8 cellular contexts compared by ENCODE assay signal in the genomic region with DNA sequence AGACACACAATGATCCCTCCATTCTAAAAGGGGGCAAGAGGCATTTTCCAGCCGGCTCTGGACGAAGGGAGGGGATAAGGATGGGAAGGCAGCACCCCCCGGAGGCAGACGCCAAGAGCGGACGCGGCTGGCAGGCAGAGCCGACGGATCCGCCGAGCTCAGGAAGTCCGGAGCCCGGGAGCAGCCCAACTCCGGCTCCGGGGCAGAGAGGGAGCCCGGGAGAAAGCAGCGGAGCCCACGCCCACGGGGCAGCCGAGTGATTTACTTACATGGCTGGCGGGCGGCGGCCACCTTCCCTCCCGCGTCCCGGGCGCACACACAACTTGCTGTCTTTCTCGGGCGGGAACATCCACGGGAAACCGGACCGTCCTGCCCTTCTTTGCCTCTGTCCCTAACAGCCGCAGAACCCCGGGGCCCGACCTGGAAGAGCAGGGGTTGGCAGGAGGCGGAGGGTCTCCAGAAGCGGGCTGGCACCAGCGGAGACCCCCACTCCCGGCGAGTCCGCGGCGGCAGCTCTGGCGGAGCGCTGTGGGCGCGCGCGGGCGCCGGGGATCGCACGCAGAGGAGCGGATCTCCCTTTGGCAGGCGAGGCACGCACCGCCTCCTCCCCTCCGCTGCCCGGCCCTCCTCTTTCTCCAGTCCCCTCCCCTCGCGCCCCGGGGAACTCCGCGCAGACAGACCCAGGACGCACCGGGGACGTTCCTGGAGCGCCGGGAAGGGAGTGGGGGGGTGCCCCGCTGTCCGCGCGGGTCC. TPM values are rescaled to one million over a fixed set of nuclear protein-coding genes. Genes with fewer than 3 reads are reported as not detected.
DNase-seq lines count a peak whose midpoint lies in the region; ATAC-seq, FAIRE-seq and TF ChIP-seq lines count a peak whose summit lies in the region.

A gene (minus strand): TSS at position 580 of the 753 bp plus-strand sequence.

- peak; percentile 31; the same call in 2 of the 3 replicates for TF ChIP-seq CTCF in A549 (IDR thresholded peaks at IDR 0.05)
- peak; percentile 47 for TF ChIP-seq CTCF in lower lobe of right lung (IDR thresholded peaks at IDR 0.05)

- WGBS in A549 (ENCODE audit: missing lambda C conversion rate) = no CpG with 5 or more reads among the region's 73 CpGs

- H3K27ac ChIP-seq in A549 = peak within 1 kb of the TSS; percentile 63 to 88
- no peak within 1 kb of the TSS for H3K27ac ChIP-seq in effector memory CD4-positive, alpha-beta T cell (ENCODE audit: insufficient read depth, low read length, poor library complexity, severe bottlenecking)
- H3K27ac ChIP-seq in lower lobe of right lung = peak within 1 kb of the TSS; percentile 90

- no peaks in the 10 kb centered on the region for H3K36me3 ChIP-seq in effector memory CD4-positive, alpha-beta T cell (ENCODE audit: control insufficient read depth, insufficient read depth, low read length)
- H3K36me3 ChIP-seq in lower lobe of right lung = no peaks in the 10 kb centered on the region

- no peak for TF ChIP-seq POLR2A in A549 (IDR thresholded peaks at IDR 0.05; ENCODE audit: low read length)

- ATAC-seq in A549 (peak; percentile 96 to 97), GM18870 (IDR thresholded peaks at IDR 0.05; ENCODE audit: unreplicated experiment) (peak; percentile 66), HG03097 (IDR thresholded peaks at IDR 0.05; ENCODE audit: low FRiP score, unreplicated experiment) (peak; percentile 86), lower lobe of right lung (peak; percentile 97 to 99)

- DNase-seq in A549 (ENCODE audit: low read depth in 1 of 2, low spot score in 1 of 2) = peak; percentile 41 to 48
- peak; percentile 46 for DNase-seq in NCI-H446 treated with DMSO at 0.1 percent for 48 hours (lab: John Stamatoyannopoulos, UW)
- peak; percentile 77 to 83 for DNase-seq in activated CD4-positive, alpha-beta T cell treated with anti-CD3 and anti-CD28 coated beads, Interleukin-2, amount 50 U/mL, for 48 hours
- peak in 1 of 3 donors; percentile 16 for DNase-seq in effector memory CD4-positive, alpha-beta T cell
- peak; percentile 84 for DNase-seq in lower lobe of right lung
- DNase-seq in stimulated activated CD4-positive, alpha-beta T cell treated with anti-CD3 and anti-CD28 coated beads, TNF-alpha, amount 100 ng/mL, for 24 hours (ENCODE audit: low read depth in 3 of 3) = peak; percentile 17 to 74 (median 53)

- peaks cover 25% of the 10 kb centered on the region for H3K27me3 ChIP-seq in effector memory CD4-positive, alpha-beta T cell (replicated peaks; ENCODE audit: control insufficient read depth, insufficient read depth, low read length, poor library complexity, severe bottlenecking)
- H3K27me3 ChIP-seq in lower lobe of right lung (ENCODE audit: low read depth) = no peaks in the 10 kb centered on the region

- no peak for FAIRE-seq in A549 (lab: Jason Lieb, UNC)

- CTCF ChIA-PET in A549 (lab: Yijun Ruan, JAX) = interaction anchor here (0.7 to 2.6 kb wide), 13 partner anchors 9 to 552 kb away, joined by 3 to 8 read pairs (median 3); no protein-coding TSS in a partner anchor

- H3K9me3 ChIP-seq in A549 (no peaks in the 10 kb centered on the region), lower lobe of right lung (no peaks in the 10 kb centered on the region)
- no peaks in the 10 kb centered on the region for H3K9me3 ChIP-seq in effector memory CD4-positive, alpha-beta T cell (ENCODE audit: control insufficient read depth, low read length)

- H3K4me3 ChIP-seq in A549 = peak within 1 kb of the TSS; percentile 61
- H3K4me3 ChIP-seq in effector memory CD4-positive, alpha-beta T cell (ENCODE audit: insufficient read depth, low read depth, low read length, poor library complexity, severe bottlenecking) = peak within 1 kb of the TSS; percentile 62
- peak within 1 kb of the TSS; percentile 88 for H3K4me3 ChIP-seq in lower lobe of right lung

- no peak for TF ChIP-seq EP300 in A549 (IDR thresholded peaks at IDR 0.05)

- peak within 1 kb of the TSS; percentile 90 for H3K4me2 ChIP-seq in A549

- TF ChIP-seq RAD21 in A549 (conservative IDR thresholded peaks at IDR 0.05 in 1 of 2, IDR thresholded peaks at IDR 0.05 in 1 of 2) = peak; percentile 44 to 65

- POLR2A ChIA-PET in A549 (lab: Yijun Ruan, JAX) = interaction anchor here (1.0 to 1.6 kb wide), 2 partner anchors 13 to 38 kb away, joined by 3 to 4 read pairs; no protein-coding TSS in a partner anchor

- H3K4me1 ChIP-seq in A549 = no peaks in the 10 kb centered on the region
- H3K4me1 ChIP-seq in effector memory CD4-positive, alpha-beta T cell (ENCODE audit: control insufficient read depth, insufficient read depth, low read length, poor library complexity, severe bottlenecking) = peaks cover 12% of the 10 kb centered on the region
- H3K4me1 ChIP-seq in lower lobe of right lung = peaks cover 8% of the 10 kb centered on the region

- intact Hi-C loops in lower lobe of right lung (cut with DNase I) = no loop called here

TF ChIP-seq in A549, 52 proteins besides CTCF, POLR2A, EP300 and RAD21:
- TF ChIP-seq, protein P1, sequence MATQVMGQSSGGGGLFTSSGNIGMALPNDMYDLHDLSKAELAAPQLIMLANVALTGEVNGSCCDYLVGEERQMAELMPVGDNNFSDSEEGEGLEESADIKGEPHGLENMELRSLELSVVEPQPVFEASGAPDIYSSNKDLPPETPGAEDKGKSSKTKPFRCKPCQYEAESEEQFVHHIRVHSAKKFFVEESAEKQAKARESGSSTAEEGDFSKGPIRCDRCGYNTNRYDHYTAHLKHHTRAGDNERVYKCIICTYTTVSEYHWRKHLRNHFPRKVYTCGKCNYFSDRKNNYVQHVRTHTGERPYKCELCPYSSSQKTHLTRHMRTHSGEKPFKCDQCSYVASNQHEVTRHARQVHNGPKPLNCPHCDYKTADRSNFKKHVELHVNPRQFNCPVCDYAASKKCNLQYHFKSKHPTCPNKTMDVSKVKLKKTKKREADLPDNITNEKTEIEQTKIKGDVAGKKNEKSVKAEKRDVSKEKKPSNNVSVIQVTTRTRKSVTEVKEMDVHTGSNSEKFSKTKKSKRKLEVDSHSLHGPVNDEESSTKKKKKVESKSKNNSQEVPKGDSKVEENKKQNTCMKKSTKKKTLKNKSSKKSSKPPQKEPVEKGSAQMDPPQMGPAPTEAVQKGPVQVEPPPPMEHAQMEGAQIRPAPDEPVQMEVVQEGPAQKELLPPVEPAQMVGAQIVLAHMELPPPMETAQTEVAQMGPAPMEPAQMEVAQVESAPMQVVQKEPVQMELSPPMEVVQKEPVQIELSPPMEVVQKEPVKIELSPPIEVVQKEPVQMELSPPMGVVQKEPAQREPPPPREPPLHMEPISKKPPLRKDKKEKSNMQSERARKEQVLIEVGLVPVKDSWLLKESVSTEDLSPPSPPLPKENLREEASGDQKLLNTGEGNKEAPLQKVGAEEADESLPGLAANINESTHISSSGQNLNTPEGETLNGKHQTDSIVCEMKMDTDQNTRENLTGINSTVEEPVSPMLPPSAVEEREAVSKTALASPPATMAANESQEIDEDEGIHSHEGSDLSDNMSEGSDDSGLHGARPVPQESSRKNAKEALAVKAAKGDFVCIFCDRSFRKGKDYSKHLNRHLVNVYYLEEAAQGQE (IDR thresholded peaks at IDR 0.05) = no peak
- TF ChIP-seq SMC3 (IDR thresholded peaks at IDR 0.05) = peak; percentile 39; the same call in 2 of the 3 replicates

RNA-seq across cellular contexts. Expression of the gene that starts here (rescaled TPM):
- 1.6 and 1.7 TPM in 2 replicates for polyA plus RNA-seq in A549 (2011; rRNA removed)
- polyA plus RNA-seq in A549 (2012; cell fraction: cytosol; rRNA removed) = 1.8 and 2.2 TPM in 2 replicates
- polyA plus RNA-seq in A549 (2012; cell fraction: nucleus; rRNA removed) = 0.85 and 1.3 TPM in 2 replicates
- polyA plus RNA-seq in A549 (2017; fragmentation: RNase III; extraction: RNeasy Plus Mini Kit Qiagen cat#74134 plus additional on column Dnase treatment) = 5.4 to 6.3 TPM (median 5.7 TPM) in 3 replicates
- 1.5 and 1.7 TPM in 2 replicates for polyA minus RNA-seq in A549 (2011; rRNA and poly(A)+ RNA removed)
- total RNA-seq in lower lobe of right lung = 68.7 TPM
